In the genomic region with DNA sequence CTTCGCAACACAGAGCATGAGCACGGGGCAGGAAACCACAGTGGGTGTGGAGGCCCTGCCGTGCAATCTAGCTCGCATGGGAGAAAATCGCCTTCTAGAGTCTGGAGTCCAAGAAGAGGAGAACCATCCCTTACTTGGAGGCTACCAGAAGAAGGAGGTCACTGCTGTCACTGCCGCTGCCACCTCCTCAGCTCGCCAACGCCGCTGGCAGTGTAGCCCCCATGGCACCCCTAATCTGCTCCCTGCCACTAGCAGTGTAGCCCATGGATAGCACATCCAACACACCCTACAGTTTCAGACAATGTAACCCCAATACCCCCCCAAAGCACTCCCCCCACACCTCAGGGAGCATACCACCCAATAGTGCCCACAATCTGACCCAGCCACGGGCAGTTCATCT, we compare ENCODE assay signal across 3 cellular contexts.
"Had no signal": no experiment of that assay in that cellular context is flagged by ENCODE, and none has a peak within 500 bp of the region (broad histone marks: within the 10 kb centered on the region; RNA-seq: fewer than 3 reads in every experiment).

No MANE protein-coding gene starts in this region.

- DNase-seq: GDM1, GF-D8 had no signal

- ATAC-seq: GM12878 had no signal
